Comparison of ENCODE assay signal across 2 cellular contexts in the genomic region with DNA sequence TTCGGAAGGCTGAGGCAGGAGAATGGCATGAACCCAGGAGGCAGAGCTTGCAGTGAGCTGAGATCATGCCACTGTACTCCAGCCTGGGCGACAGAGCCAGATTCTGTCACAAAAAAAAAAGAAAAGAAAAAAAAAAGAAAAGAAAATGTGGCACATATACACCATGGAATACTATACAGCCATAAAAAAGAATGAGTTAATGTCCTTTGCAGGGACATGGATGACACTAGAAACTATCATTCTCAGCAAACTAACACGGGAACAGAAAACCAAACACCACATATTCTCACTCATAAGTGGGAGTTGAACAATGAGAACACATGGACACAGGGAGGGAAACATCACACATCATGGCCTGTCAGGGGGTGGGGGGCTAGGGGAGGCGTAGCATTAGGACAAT.
TF ChIP-seq lines count a peak whose summit lies in the region.

No MANE protein-coding gene starts in this region.

TF ChIP-seq in HEK293, 187 proteins besides CTCF, POLR2A, EP300 and RAD21:
- TF ChIP-seq, protein P1, sequence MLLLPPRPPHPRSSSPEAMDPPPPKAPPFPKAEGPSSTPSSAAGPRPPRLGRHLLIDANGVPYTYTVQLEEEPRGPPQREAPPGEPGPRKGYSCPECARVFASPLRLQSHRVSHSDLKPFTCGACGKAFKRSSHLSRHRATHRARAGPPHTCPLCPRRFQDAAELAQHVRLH (tag by site-specific recombination; IDR thresholded peaks at IDR 0.05), result peak; percentile 55
- TF ChIP-seq ZNF146 (tag by site-specific recombination; IDR thresholded peaks at IDR 0.05), result peak; percentile 97
- TF ChIP-seq, protein P2, sequence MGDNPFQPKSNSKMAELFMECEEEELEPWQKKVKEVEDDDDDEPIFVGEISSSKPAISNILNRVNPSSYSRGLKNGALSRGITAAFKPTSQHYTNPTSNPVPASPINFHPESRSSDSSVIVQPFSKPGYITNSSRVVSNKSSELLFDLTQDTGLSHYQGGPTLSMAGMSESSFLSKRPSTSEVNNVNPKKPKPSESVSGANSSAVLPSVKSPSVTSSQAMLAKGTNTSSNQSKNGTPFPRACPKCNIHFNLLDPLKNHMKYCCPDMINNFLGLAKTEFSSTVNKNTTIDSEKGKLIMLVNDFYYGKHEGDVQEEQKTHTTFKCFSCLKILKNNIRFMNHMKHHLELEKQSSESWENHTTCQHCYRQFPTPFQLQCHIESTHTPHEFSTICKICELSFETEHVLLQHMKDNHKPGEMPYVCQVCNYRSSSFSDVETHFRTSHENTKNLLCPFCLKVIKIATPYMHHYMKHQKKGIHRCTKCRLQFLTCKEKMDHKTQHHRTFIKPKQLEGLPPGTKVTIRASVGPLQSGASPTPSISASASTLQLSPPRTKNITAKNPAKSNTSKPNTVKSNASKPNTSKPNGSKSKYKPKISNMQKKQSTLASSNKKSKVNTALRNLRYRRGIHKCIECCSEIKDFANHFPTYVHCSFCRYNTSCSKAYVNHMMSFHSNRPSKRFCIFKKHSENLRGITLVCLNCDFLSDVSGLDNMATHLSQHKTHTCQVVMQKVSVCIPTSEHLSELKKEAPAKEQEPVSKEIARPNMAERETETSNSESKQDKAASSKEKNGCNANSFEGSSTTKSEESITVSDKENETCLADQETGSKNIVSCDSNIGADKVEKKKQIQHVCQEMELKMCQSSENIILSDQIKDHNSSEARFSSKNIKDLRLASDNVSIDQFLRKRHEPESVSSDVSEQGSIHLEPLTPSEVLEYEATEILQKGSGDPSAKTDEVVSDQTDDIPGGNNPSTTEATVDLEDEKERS (tag by site-specific recombination; IDR thresholded peaks at IDR 0.05), result peak; percentile 69; the same call in 1 of the 2 replicates

TF ChIP-seq in K562, 482 proteins besides CTCF, POLR2A, EP300 and RAD21:
- TF ChIP-seq ZNF146 (CRISPR knock-in tag; IDR thresholded peaks at IDR 0.05; ENCODE audit: unreplicated experiment), result peak; percentile 94
- peak; percentile 82 for TF ChIP-seq BCOR (IDR thresholded peaks at IDR 0.05)
- 0 out of 4 replicates have a peak, but pooled peaks of 1 of the 2 experiments have one; percentile 31 for TF ChIP-seq KDM1A (IDR thresholded peaks at IDR 0.05)
